Comparison of ENCODE assay signal across 12 cellular contexts in genomic region chr7:150621376-150621775, GRCh38.
DNase-seq lines count a peak whose midpoint lies in the region; ATAC-seq lines count a peak whose summit lies in the region.
"Had no signal": no experiment of that assay in that cellular context is flagged by ENCODE, and none has a peak within 500 bp of the region (broad histone marks: within the 10 kb centered on the region; RNA-seq: fewer than 3 reads in every experiment).

No MANE protein-coding gene starts in this region.

- H3K4me3 Mint-ChIP-seq in activated naive CD4-positive, alpha-beta T cell treated with anti-CD3 and anti-CD28 coated beads, Interleukin-2, amount 50 U/mL, for 24 hours = peak overlapping the region; percentile 69
- peak overlapping the region; percentile 46 for H3K4me3 Mint-ChIP-seq in T-helper 2 cell treated with Interferon-gamma antibody and Interleukin-4, amounts not matched to agents 5 μg/mL and 100 μg/mL, for 36 hours

- peak; percentile 24 for ATAC-seq in GM21717 (IDR thresholded peaks at IDR 0.05; ENCODE audit: unreplicated experiment)
- ATAC-seq in stimulated activated naive CD8-positive, alpha-beta T cell treated with anti-CD3 and anti-CD28 coated beads, Interleukin-15, Interleukin-2, amounts not matched to agents 100 U/mL and 50 U/mL, for 24 hours = peak; percentile 44
- no peak for ATAC-seq in GM18867 (IDR thresholded peaks at IDR 0.05; ENCODE audit: unreplicated experiment)

- H3K9me3 Mint-ChIP-seq in activated naive CD4-positive, alpha-beta T cell treated with anti-CD3 and anti-CD28 coated beads, Interleukin-2, amount 50 U/mL, for 24 hours = peaks cover 7% of the 10 kb centered on the region
- H3K9me3 Mint-ChIP-seq in T-helper 2 cell treated with Interferon-gamma antibody and Interleukin-4, amounts not matched to agents 5 μg/mL and 100 μg/mL, for 36 hours = peaks cover 19% of the 10 kb centered on the region

- DNase-seq in activated naive CD4-positive, alpha-beta T cell treated with Interleukin-2 at 50 U/mL for 16 hours = no peak
- no peak for DNase-seq in T-helper 2 cell treated with Interferon-gamma antibody and Interleukin-4, amounts not matched to agents 5 μg/mL and 100 μg/mL, for 36 hours (ENCODE audit: low spot score)
- no peak for DNase-seq in stimulated activated naive CD8-positive, alpha-beta T cell treated with anti-CD3 and anti-CD28 coated beads, Interleukin-15, Interleukin-2, amounts not matched to agents 100 U/mL and 50 U/mL, for 24 hours
- DNase-seq in NCI-H1694 (lab: John Stamatoyannopoulos, UW) = no peak
- no peak for DNase-seq in putamen (ENCODE audit: low spot score)
- DNase-seq: activated CD4-positive, CD25-positive, alpha-beta regulatory T cell; DMS53; kidney glomerular epithelial cell; stimulated activated CD8-positive, alpha-beta memory T cell treated with anti-CD3 and anti-CD28 coated beads, Interleukin-4, amount 100 ng/mL, for 48 hours had no signal

- peak overlapping the region; percentile 95 for H3K27ac Mint-ChIP-seq in activated naive CD4-positive, alpha-beta T cell treated with anti-CD3 and anti-CD28 coated beads, Interleukin-2, amount 50 U/mL, for 24 hours
- H3K27ac Mint-ChIP-seq in T-helper 2 cell treated with Interferon-gamma antibody and Interleukin-4, amounts not matched to agents 5 μg/mL and 100 μg/mL, for 36 hours = peak overlapping the region; percentile 67

- H3K36me3 Mint-ChIP-seq in activated naive CD4-positive, alpha-beta T cell treated with anti-CD3 and anti-CD28 coated beads, Interleukin-2, amount 50 U/mL, for 24 hours = peaks cover 21% of the 10 kb centered on the region
- peaks cover 50% of the 10 kb centered on the region for H3K36me3 Mint-ChIP-seq in T-helper 2 cell treated with Interferon-gamma antibody and Interleukin-4, amounts not matched to agents 5 μg/mL and 100 μg/mL, for 36 hours (ENCODE audit: low read depth)

- H3K27me3 Mint-ChIP-seq in activated naive CD4-positive, alpha-beta T cell treated with anti-CD3 and anti-CD28 coated beads, Interleukin-2, amount 50 U/mL, for 24 hours = no peaks in the 10 kb centered on the region
- H3K27me3 Mint-ChIP-seq in T-helper 2 cell treated with Interferon-gamma antibody and Interleukin-4, amounts not matched to agents 5 μg/mL and 100 μg/mL, for 36 hours (ENCODE audit: low read depth) = no peaks in the 10 kb centered on the region

- H3K4me1 Mint-ChIP-seq in activated naive CD4-positive, alpha-beta T cell treated with anti-CD3 and anti-CD28 coated beads, Interleukin-2, amount 50 U/mL, for 24 hours = peaks cover 70% of the 10 kb centered on the region
- peaks cover 61% of the 10 kb centered on the region for H3K4me1 Mint-ChIP-seq in T-helper 2 cell treated with Interferon-gamma antibody and Interleukin-4, amounts not matched to agents 5 μg/mL and 100 μg/mL, for 36 hours (ENCODE audit: low read depth)
